Comparison of ENCODE assay signal across 1 cellular context in the genomic region with DNA sequence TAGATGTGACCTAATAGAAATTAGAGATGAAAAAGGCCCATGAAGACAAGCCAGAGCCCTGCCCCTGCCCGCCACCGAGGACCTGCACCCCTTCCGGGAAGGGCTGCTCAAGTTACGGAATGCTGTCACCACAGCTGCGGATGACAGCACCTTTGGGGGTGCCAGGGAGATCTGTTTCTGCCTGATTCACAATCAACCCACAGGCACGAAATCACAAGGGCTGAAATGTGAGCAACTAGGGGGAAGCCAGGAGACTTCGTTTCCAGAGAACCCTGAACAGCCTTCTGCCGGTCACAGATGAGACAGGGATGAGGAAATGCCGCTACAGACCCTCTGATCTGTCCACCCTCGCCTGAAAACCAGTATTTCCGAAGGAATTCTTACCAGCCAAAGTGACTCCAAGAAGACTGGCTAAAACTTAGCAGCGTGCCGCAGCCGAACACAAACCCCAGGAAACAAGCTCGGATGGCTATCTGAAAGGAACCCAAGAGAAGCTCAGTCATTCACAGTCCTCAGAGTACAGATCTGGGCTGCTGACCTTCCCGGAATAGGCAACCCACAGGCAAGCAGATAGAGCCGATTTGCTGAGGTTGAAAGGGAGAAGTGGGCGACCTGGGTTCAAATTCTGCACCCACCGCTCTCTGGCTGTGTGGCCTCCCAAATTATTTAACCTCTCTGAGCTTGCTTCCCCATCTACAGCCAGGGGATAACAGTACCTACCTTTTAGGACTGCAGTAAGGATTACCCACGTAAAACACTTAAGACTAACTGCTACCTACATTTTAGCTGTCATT.
TF ChIP-seq lines count a peak whose summit lies in the region.

No MANE protein-coding gene starts in this region.

TF ChIP-seq in IMR-90, 13 proteins besides CTCF, POLR2A, EP300 and RAD21:
- TF ChIP-seq MAFK (IDR thresholded peaks at IDR 0.05; ENCODE audit: low read depth, low read length) (no peak), MXI1 (IDR thresholded peaks at IDR 0.05; ENCODE audit: borderline replicate concordance, low read depth, low read length) (no peak), NFE2L2 (IDR thresholded peaks at IDR 0.05; ENCODE audit: low read depth, low read length) (no peak), BHLHE40 (IDR thresholded peaks at IDR 0.05; ENCODE audit: low read depth, low read length) (no peak), CEBPB (IDR thresholded peaks at IDR 0.05; ENCODE audit: low read depth, low read length) (no peak), CHD1 (IDR thresholded peaks at IDR 0.05; ENCODE audit: low read depth, low read length) (no peak), ELK1 (IDR thresholded peaks at IDR 0.05; ENCODE audit: borderline replicate concordance, low read depth, low read length) (no peak), RCOR1 (IDR thresholded peaks at IDR 0.05; ENCODE audit: insufficient replicate concordance, low read length) (no peak), SMC3 (IDR thresholded peaks at IDR 0.05; ENCODE audit: low read depth, low read length) (no peak), RFX5 (IDR thresholded peaks at IDR 0.05; ENCODE audit: low read depth, low read length) (no peak), USF2 (IDR thresholded peaks at IDR 0.05; ENCODE audit: low read depth, low read length) (no peak), FOS (IDR thresholded peaks at IDR 0.05; ENCODE audit: low read depth, low read length) (no peak), MAZ (IDR thresholded peaks at IDR 0.05; ENCODE audit: borderline replicate concordance, low read depth, low read length) (no peak)
TF ChIP-seq in IMR-90: peak in this region for 0.
